20 cellular contexts compared by ENCODE assay signal in genomic region chr2:169999041-169999440, GRCh38.
DNase-seq lines count a peak whose midpoint lies in the region; ATAC-seq and TF ChIP-seq lines count a peak whose summit lies in the region.
"Had no signal": no experiment of that assay in that cellular context is flagged by ENCODE, and none has a peak within 500 bp of the region (broad histone marks: within the 10 kb centered on the region; RNA-seq: fewer than 3 reads in every experiment).

No MANE protein-coding gene starts in this region.

- peak; percentile 82 for DNase-seq in DMS 273 (lab: John Stamatoyannopoulos, UW; ENCODE audit: unreplicated experiment)
- peak; percentile 99 for DNase-seq in NCI-H1694 treated with DMSO at 0.1 percent for 48 hours (lab: John Stamatoyannopoulos, UW)
- DNase-seq in cerebellum (ENCODE audit: low spot score) = peak; percentile 11
- DNase-seq in osteocyte (ENCODE audit: extremely low spot score, unreplicated experiment) = no peak
- DNase-seq in stimulated activated CD8-positive, alpha-beta memory T cell treated with anti-CD3 and anti-CD28 coated beads, Interleukin-4, amount 100 ng/mL, for 48 hours = no peak
- DNase-seq in activated CD4-positive, alpha-beta T cell treated with anti-CD3 and anti-CD28 coated beads for 36 hours = no peak
- DNase-seq: activated CD4-positive, alpha-beta T cell treated with anti-CD3 and anti-CD28 coated beads, Interleukin-2, amount 50 U/mL, for 4 hours; activated naive CD4-positive, alpha-beta T cell treated with Interleukin-2 at 50 U/mL for 16 hours; activated T-cell treated with anti-CD3 and anti-CD28 coated beads for 4 hours; cerebellar nuclear complex; effector memory CD8-positive, alpha-beta T cell; NCI-H187; NCI-H526 treated with DMSO at 0.1 percent for 48 hours; nucleus accumbens; PC-3; stimulated activated CD4-positive, alpha-beta T cell treated with anti-CD3 and anti-CD28 coated beads, Interleukin-15, amount 100 ng/mL, for 24 hours; T-helper 17 cell had no signal

- POLR2A ChIA-PET in activated CD4-positive, alpha-beta T cell treated with anti-CD3 and anti-CD28 coated beads for 36 hours (lab: Charles Lee) = no interaction called here

- TF ChIP-seq CTCF in osteocyte (IDR thresholded peaks at IDR 0.05) = no peak

- peaks cover 17% of the 10 kb centered on the region for H3K4me1 Mint-ChIP-seq in osteocyte (ENCODE audit: unreplicated experiment)
- peaks cover 2% of the 10 kb centered on the region for H3K4me1 Mint-ChIP-seq in activated CD4-positive, alpha-beta T cell treated with anti-CD3 and anti-CD28 coated beads for 36 hours
- H3K4me1 Mint-ChIP-seq: B cell had no signal

- intact Hi-C loops in activated CD4-positive, alpha-beta T cell treated with anti-CD3 and anti-CD28 coated beads for 36 hours (cut with DNase I, micrococcal nuclease) = no loop called here

- H3K27me3 Mint-ChIP-seq in osteocyte (ENCODE audit: unreplicated experiment) = no peaks in the 10 kb centered on the region
- no peaks in the 10 kb centered on the region for H3K27me3 Mint-ChIP-seq in activated CD4-positive, alpha-beta T cell treated with anti-CD3 and anti-CD28 coated beads for 36 hours
- H3K27me3 Mint-ChIP-seq: B cell; effector memory CD8-positive, alpha-beta T cell; T-helper 17 cell had no signal

- peak overlapping the region; percentile 44 for H3K27ac Mint-ChIP-seq in osteocyte (ENCODE audit: unreplicated experiment)
- no peak overlapping the region for H3K27ac Mint-ChIP-seq in activated CD4-positive, alpha-beta T cell treated with anti-CD3 and anti-CD28 coated beads for 36 hours
- H3K27ac Mint-ChIP-seq: B cell; effector memory CD8-positive, alpha-beta T cell; T-helper 17 cell had no signal

- H3K36me3 Mint-ChIP-seq in osteocyte (ENCODE audit: unreplicated experiment) = peaks cover 27% of the 10 kb centered on the region
- H3K36me3 Mint-ChIP-seq in activated CD4-positive, alpha-beta T cell treated with anti-CD3 and anti-CD28 coated beads for 36 hours (ENCODE audit: low read depth) = peaks cover 41% of the 10 kb centered on the region

- H3K9me3 Mint-ChIP-seq in osteocyte (ENCODE audit: unreplicated experiment) = no peaks in the 10 kb centered on the region
- H3K9me3 Mint-ChIP-seq in activated CD4-positive, alpha-beta T cell treated with anti-CD3 and anti-CD28 coated beads for 36 hours (ENCODE audit: low read depth) = no peaks in the 10 kb centered on the region
- H3K9me3 Mint-ChIP-seq: effector memory CD8-positive, alpha-beta T cell had no signal

- no peak overlapping the region for H3K4me3 Mint-ChIP-seq in osteocyte (ENCODE audit: unreplicated experiment)
- no peak overlapping the region for H3K4me3 Mint-ChIP-seq in activated CD4-positive, alpha-beta T cell treated with anti-CD3 and anti-CD28 coated beads for 36 hours
- H3K4me3 Mint-ChIP-seq: B cell; effector memory CD8-positive, alpha-beta T cell; T-helper 17 cell had no signal

- ATAC-seq in GM18502 (IDR thresholded peaks at IDR 0.05; ENCODE audit: poor library complexity, unreplicated experiment) = no peak
- ATAC-seq in HG03108 (IDR thresholded peaks at IDR 0.05; ENCODE audit: unreplicated experiment) = no peak
- no peak for ATAC-seq in activated CD4-positive, alpha-beta T cell treated with anti-CD3 and anti-CD28 coated beads for 36 hours
- ATAC-seq: effector memory CD8-positive, alpha-beta T cell; PC-3; T-helper 17 cell had no signal

- CTCF ChIA-PET in activated CD4-positive, alpha-beta T cell treated with anti-CD3 and anti-CD28 coated beads for 36 hours (lab: Charles Lee) = interaction anchor here (1.0 kb wide), 1 partner anchor 11 kb away, joined by 3 read pairs; no protein-coding TSS in a partner anchor

Comparison
In these comparisons a context has a peak if more than half of its experiments do, and no peak if none do; other contexts are left out.
1. DNase-seq: peak in DMS 273 (single experiment), NCI-H1694 treated with DMSO at 0.1 percent for 48 hours (single experiment) and cerebellum (single experiment); none in osteocyte (single experiment), stimulated activated CD8-positive, alpha-beta memory T cell treated with anti-CD3 and anti-CD28 coated beads, Interleukin-4, amount 100 ng/mL, for 48 hours (single experiment) and activated CD4-positive, alpha-beta T cell treated with anti-CD3 and anti-CD28 coated beads for 36 hours (single experiment).